Comparison of ENCODE assay signal across 9 cellular contexts in genomic region chr3:15284121-15284889, GRCh38. TPM values are rescaled to one million over a fixed set of nuclear protein-coding genes. Genes with fewer than 3 reads are reported as not detected.
DNase-seq lines count a peak whose midpoint lies in the region; ATAC-seq, FAIRE-seq and TF ChIP-seq lines count a peak whose summit lies in the region.
"Had no signal": no experiment of that assay in that cellular context is flagged by ENCODE, and none has a peak within 500 bp of the region (broad histone marks: within the 10 kb centered on the region; RNA-seq: fewer than 3 reads in every experiment).

No MANE protein-coding gene starts in this region.

- peak overlapping the region; percentile 48 for H3K27ac ChIP-seq in neutrophil

- peak overlapping the region; percentile 7 for H3K27ac Mint-ChIP-seq in activated T-helper 17 cell treated with anti-CD3 and anti-CD28 coated beads, Interleukin-2, amount 50 U/mL, for 72 hours
- no peak overlapping the region for H3K27ac Mint-ChIP-seq in activated naive CD4-positive, alpha-beta T cell treated with anti-CD3 and anti-CD28 coated beads, Interleukin-2, amount 50 U/mL, for 72 hours
- H3K27ac Mint-ChIP-seq: activated CD8-positive, alpha-beta T cell treated with anti-CD3 and anti-CD28 coated beads, Interleukin-2, amount 10 ng/mL, durations not matched to agents 7 days and 5 days had no signal

- H3K36me3 ChIP-seq in neutrophil, result peaks cover 4% of the 10 kb centered on the region

- TF ChIP-seq CTCF in neutrophil (IDR thresholded peaks at IDR 0.05), result no peak

- peak; percentile 46 for FAIRE-seq in GM18507 (lab: Jason Lieb, UNC)

- no peaks in the 10 kb centered on the region for H3K9me3 ChIP-seq in neutrophil

- H3K27me3 Mint-ChIP-seq in activated T-helper 17 cell treated with anti-CD3 and anti-CD28 coated beads, Interleukin-2, amount 50 U/mL, for 72 hours, result no peaks in the 10 kb centered on the region

- DNase-seq in GM18507 (ENCODE audit: extremely low spot score, insufficient read length, low read depth), result no peak
- DNase-seq in NCI-H2029 treated with DMSO at 0.1 percent for 48 hours (lab: John Stamatoyannopoulos, UW), result peak; percentile 99
- no peak for DNase-seq in activated naive CD4-positive, alpha-beta T cell treated with anti-CD3 and anti-CD28 coated beads, Interleukin-2, amount 50 U/mL, for 72 hours (ENCODE audit: low spot score in 2 of 2)
- DNase-seq: activated CD8-positive, alpha-beta T cell treated with anti-CD3 and anti-CD28 coated beads, Interleukin-2, amount 10 ng/mL, durations not matched to agents 7 days and 5 days had no signal

- no peak for ATAC-seq in activated T-helper 17 cell treated with anti-CD3 and anti-CD28 coated beads, Interleukin-2, amount 50 U/mL, for 72 hours (replicated peaks)
- no peak for ATAC-seq in activated naive CD4-positive, alpha-beta T cell treated with anti-CD3 and anti-CD28 coated beads, Interleukin-2, amount 50 U/mL, for 72 hours
- ATAC-seq in HG03521 (IDR thresholded peaks at IDR 0.05; ENCODE audit: unreplicated experiment) (no peak), GM21360 (IDR thresholded peaks at IDR 0.05; ENCODE audit: unreplicated experiment) (no peak), GM18519 (IDR thresholded peaks at IDR 0.05; ENCODE audit: low FRiP score, unreplicated experiment) (no peak)
- ATAC-seq: activated CD8-positive, alpha-beta T cell treated with anti-CD3 and anti-CD28 coated beads, Interleukin-2, amount 10 ng/mL, durations not matched to agents 7 days and 5 days had no signal

- no peaks in the 10 kb centered on the region for H3K9me3 Mint-ChIP-seq in activated T-helper 17 cell treated with anti-CD3 and anti-CD28 coated beads, Interleukin-2, amount 50 U/mL, for 72 hours
- H3K9me3 Mint-ChIP-seq in activated naive CD4-positive, alpha-beta T cell treated with anti-CD3 and anti-CD28 coated beads, Interleukin-2, amount 50 U/mL, for 72 hours, result no peaks in the 10 kb centered on the region

- H3K4me3 ChIP-seq in neutrophil (ENCODE audit: low read depth in 1 of 2, low read length in 1 of 2), result no peak overlapping the region

- peaks cover 56% of the 10 kb centered on the region for H3K4me1 Mint-ChIP-seq in activated T-helper 17 cell treated with anti-CD3 and anti-CD28 coated beads, Interleukin-2, amount 50 U/mL, for 72 hours

- H3K4me1 ChIP-seq in neutrophil (ENCODE audit: control insufficient read depth in 1 of 2, insufficient read depth in 1 of 2, low read depth in 1 of 2, low read length in 1 of 2), result peaks cover 39 to 46% of the 10 kb centered on the region in 2 experiments

- no peak overlapping the region for H3K4me3 Mint-ChIP-seq in activated T-helper 17 cell treated with anti-CD3 and anti-CD28 coated beads, Interleukin-2, amount 50 U/mL, for 72 hours
- H3K4me3 Mint-ChIP-seq: activated CD8-positive, alpha-beta T cell treated with anti-CD3 and anti-CD28 coated beads, Interleukin-2, amount 10 ng/mL, durations not matched to agents 7 days and 5 days had no signal

- H3K27me3 ChIP-seq in neutrophil, result no peaks in the 10 kb centered on the region

- peaks cover 11% of the 10 kb centered on the region for H3K36me3 Mint-ChIP-seq in activated T-helper 17 cell treated with anti-CD3 and anti-CD28 coated beads, Interleukin-2, amount 50 U/mL, for 72 hours (ENCODE audit: low read depth)
- H3K36me3 Mint-ChIP-seq in activated naive CD4-positive, alpha-beta T cell treated with anti-CD3 and anti-CD28 coated beads, Interleukin-2, amount 50 U/mL, for 72 hours, result no peaks in the 10 kb centered on the region

RNA-seq across cellular contexts. Expression of gene SH3BP5, which starts 48.1 kb away (rescaled TPM):
- total RNA-seq in activated T-helper 17 cell treated with anti-CD3 and anti-CD28 coated beads, Interleukin-2, amount 50 U/mL, for 72 hours, result 10 to 100 TPM; 20.2 to 24.6 TPM
- 10 to 100 TPM in 1 of 2 donors, 1 to 10 TPM in 1; 2.6 to 18.9 TPM for total RNA-seq in activated naive CD4-positive, alpha-beta T cell treated with anti-CD3 and anti-CD28 coated beads, Interleukin-2, amount 50 U/mL, for 72 hours
